Comparison of ENCODE assay signal across 12 cellular contexts in genomic region chr13:24149306-24150032, GRCh38. TPM values are rescaled to one million over a fixed set of nuclear protein-coding genes. Genes with fewer than 3 reads are reported as not detected.
DNase-seq lines count a peak whose midpoint lies in the region; ATAC-seq and TF ChIP-seq lines count a peak whose summit lies in the region.
"Had no signal": no experiment of that assay in that cellular context is flagged by ENCODE, and none has a peak within 500 bp of the region (broad histone marks: within the 10 kb centered on the region; RNA-seq: fewer than 3 reads in every experiment).

No MANE protein-coding gene starts in this region.

- DNase-seq in Panc1 (ENCODE audit: low read depth, low spot score) (no peak), endodermal cell (no peak), neural crest cell (ENCODE audit: low read depth, low spot score) (no peak), NCI-H2081 (lab: John Stamatoyannopoulos, UW) (no peak), GM19240 (ENCODE audit: insufficient read length, low spot score) (no peak)
- no peak for DNase-seq in activated CD4-positive, alpha-beta T cell treated with anti-CD3 and anti-CD28 coated beads for 4 hours
- DNase-seq: GDM1, glutamatergic neuron, WERI-Rb-1 had no signal

- intact Hi-C loops in Panc1 (cut with micrococcal nuclease; ENCODE audit: unreplicated experiment) = no loop called here

- no peaks in the 10 kb centered on the region for H3K79me2 ChIP-seq in ACC112 (ENCODE audit: control insufficient read depth, insufficient read depth, low read length, unreplicated experiment)

- H3K4me1 Mint-ChIP-seq in endodermal cell = peaks cover 51% of the 10 kb centered on the region
- peaks cover 59% of the 10 kb centered on the region for H3K4me1 Mint-ChIP-seq in neural crest cell

- peaks cover 18% of the 10 kb centered on the region for H3K4me1 ChIP-seq in ACC112 (ENCODE audit: control insufficient read depth, insufficient read depth, low read length, unreplicated experiment)
- peaks cover 20% of the 10 kb centered on the region for H3K4me1 ChIP-seq in Panc1 (ENCODE audit: control insufficient read depth, insufficient read depth, low read length)
- peaks cover 15% of the 10 kb centered on the region for H3K4me1 ChIP-seq in endodermal cell (ENCODE audit: control insufficient read depth, insufficient read depth, low read length)

- H3K27me3 Mint-ChIP-seq in endodermal cell (ENCODE audit: insufficient read depth) = no peaks in the 10 kb centered on the region
- no peaks in the 10 kb centered on the region for H3K27me3 Mint-ChIP-seq in neural crest cell (ENCODE audit: low read depth)

- H2AFZ ChIP-seq in ACC112 (ENCODE audit: low read length, unreplicated experiment) = peak overlapping the region; percentile 55

- 88 to 91% methylated on average over 8 to 13 of the region's 13 CpGs for WGBS in endodermal cell (ENCODE audit: insufficient coverage in 1 of 2, insufficient read length in 1 of 2), 2 experiments

- no peaks in the 10 kb centered on the region for H3K36me3 Mint-ChIP-seq in endodermal cell (ENCODE audit: low read depth)
- H3K36me3 Mint-ChIP-seq in neural crest cell (ENCODE audit: low read depth) = no peaks in the 10 kb centered on the region

- peak; percentile 19 for ATAC-seq in Panc1
- no peak for ATAC-seq in HG02840 (IDR thresholded peaks at IDR 0.05; ENCODE audit: low FRiP score, unreplicated experiment)

- H3K4me3 Mint-ChIP-seq in endodermal cell (no peak overlapping the region), neural crest cell (no peak overlapping the region)

- no peaks in the 10 kb centered on the region for H3K9me3 Mint-ChIP-seq in endodermal cell
- peaks cover 3% of the 10 kb centered on the region for H3K9me3 Mint-ChIP-seq in neural crest cell

- CTCF ChIA-PET in Panc1 (lab: Charles Lee) = no interaction called here

- no peaks in the 10 kb centered on the region for H3K27me3 ChIP-seq in ACC112 (ENCODE audit: insufficient read depth, low read length)
- no peaks in the 10 kb centered on the region for H3K27me3 ChIP-seq in Panc1 (ENCODE audit: control insufficient read depth, insufficient read depth, low read length)
- no peaks in the 10 kb centered on the region for H3K27me3 ChIP-seq in endodermal cell (ENCODE audit: control insufficient read depth, insufficient read depth, low read length, poor library complexity, severe bottlenecking)

- in situ Hi-C loops in Panc1 (cut with HindIII; ENCODE audit: low pct_unique_long_range_greater_than_20kb, low sequenced_read_pairs) = no loop called here

- no TSS peak for BruUV-seq in Panc1 (replicated peaks; lab: Mats Ljungman, UMichigan)

- H3K4me3 ChIP-seq in ACC112 (ENCODE audit: low read depth, low read length) (peak overlapping the region; percentile 28; the same call in 1 of the 2 replicates), Panc1 (ENCODE audit: low read depth in 2 of 2, low read length in 2 of 2) (peak overlapping the region in 1 of 2 experiments; percentile 20; a peak in 1 of 4 replicates), endodermal cell (ENCODE audit: low read length) (no peak overlapping the region)

- POLR2A ChIA-PET in Panc1 (lab: Charles Lee) = no interaction called here

- no peaks in the 10 kb centered on the region for H3K36me3 ChIP-seq in ACC112 (ENCODE audit: insufficient read depth, low read length)
- H3K36me3 ChIP-seq in Panc1 (ENCODE audit: control insufficient read depth, insufficient read depth, low read length) = no peaks in the 10 kb centered on the region
- H3K36me3 ChIP-seq in endodermal cell (ENCODE audit: control insufficient read depth, insufficient read depth, low read length) = no peaks in the 10 kb centered on the region
- H3K36me3 ChIP-seq: WERI-Rb-1 had no signal

- H3K9me3 ChIP-seq in Panc1 (ENCODE audit: control insufficient read depth, insufficient read depth, low read depth, low read length) (no peaks in the 10 kb centered on the region; the same call in 1 of the 2 replicates), endodermal cell (ENCODE audit: control insufficient read depth, low read length) (no peaks in the 10 kb centered on the region)

- H3K27ac Mint-ChIP-seq in endodermal cell (peak overlapping the region; percentile 87), neural crest cell (ENCODE audit: unreplicated experiment) (peak overlapping the region; percentile 96)

- H3K27ac ChIP-seq in ACC112 (ENCODE audit: low read depth, low read length) (peak overlapping the region; percentile 83), Panc1 (ENCODE audit: low read length) (peak overlapping the region; percentile 82), endodermal cell (ENCODE audit: low read depth, low read length) (peak overlapping the region; percentile 66)
- H3K27ac ChIP-seq: RWPE1, WERI-Rb-1 had no signal

- TF ChIP-seq CTCF in Panc1 (IDR thresholded peaks at IDR 0.05) (no peak), endodermal cell (conservative IDR thresholded peaks at IDR 0.05) (no peak), neural crest cell (conservative IDR thresholded peaks at IDR 0.05) (no peak)

- H3K9ac ChIP-seq in endodermal cell (ENCODE audit: extremely low read depth, low read length, poor library complexity, severe bottlenecking) = no peak overlapping the region

RNA-seq across cellular contexts. Expression of gene SPATA13, which starts 11.1 kb away (rescaled TPM):
- 7.9 TPM for total RNA-seq in Panc1 (2021; ENCODE audit: unreplicated experiment)
- polyA plus RNA-seq in Panc1 (2012; ENCODE audit: insufficient read length) = 3.1 TPM
- total RNA-seq in endodermal cell = 10 to 100 TPM; 19.4 to 24.8 TPM
- 21.3 TPM for polyA plus RNA-seq in endodermal cell (2013, experiment 1 of 2)
- polyA plus RNA-seq in endodermal cell (2013, experiment 2 of 2) = 20.5 TPM
- 42.3 and 45.8 TPM in 2 replicates for total RNA-seq in neural crest cell
